In genomic region chr15:34430642-34431041, GRCh38 we compare ENCODE assay signal across 7 cellular contexts. TPM values are rescaled to one million over a fixed set of nuclear protein-coding genes. Genes with fewer than 3 reads are reported as not detected.
A peak's percentile ranks its signal among the peaks of the same experiment; 100 is the strongest.
DNase-seq lines count a peak whose midpoint lies in the region; ATAC-seq and TF ChIP-seq lines count a peak whose summit lies in the region.
"Not testable (repeated sequence)": the region's sequence is repeated elsewhere in the genome, so short reads cannot be mapped to it uniquely, and the experiment has no call there.

No MANE protein-coding gene starts in this region.

- not testable (repeated sequence) for H3K27me3 ChIP-seq in fibroblast of lung (ENCODE audit: control insufficient read depth, insufficient read depth, low read length); foreskin keratinocyte; psoas muscle (ENCODE audit: insufficient read depth in 3 of 3, low read length in 2 of 3)

- H3K79me2 ChIP-seq in fibroblast of lung (ENCODE audit: control insufficient read depth, insufficient read depth, low read length): not testable (repeated sequence)

- peak; percentile 61 for DNase-seq in AG10803 (ENCODE audit: low read depth)
- DNase-seq in EL: peak; percentile 6
- peak; percentile 38 for DNase-seq in HCEC 1CT
- DNase-seq in NCI-H1694 (lab: John Stamatoyannopoulos, UW): peak; percentile 3
- DNase-seq in fibroblast of lung (ENCODE audit: low read depth in 2 of 2): peak; percentile 4 to 31
- not testable (repeated sequence) for DNase-seq in foreskin keratinocyte, psoas muscle

- H3K4me1 ChIP-seq in fibroblast of lung (ENCODE audit: control insufficient read depth, extremely low read depth, insufficient read depth, low read length); foreskin keratinocyte; psoas muscle: not testable (repeated sequence)

- not testable (repeated sequence) for H3K36me3 ChIP-seq in fibroblast of lung (ENCODE audit: control insufficient read depth, insufficient read depth, low read length); psoas muscle (ENCODE audit: insufficient read depth in 1 of 2, low read depth in 1 of 2)

- H3K4me3 ChIP-seq in AG10803 (ENCODE audit: low read length); fibroblast of lung (replicated peaks in 1 of 4; ENCODE audit: control extremely low read depth in 1 of 4, insufficient read depth in 1 of 4, low read depth in 3 of 4, low read length in 4 of 4); psoas muscle: not testable (repeated sequence)

- H2AFZ ChIP-seq in fibroblast of lung (ENCODE audit: low read length): not testable (repeated sequence)

- H4K20me1 ChIP-seq in fibroblast of lung (ENCODE audit: control insufficient read depth, extremely low read depth, insufficient read depth, low read length): not testable (repeated sequence)

- TF ChIP-seq CTCF in AG10803 (conservative IDR thresholded peaks at IDR 0.05; ENCODE audit: low read length); fibroblast of lung (conservative IDR thresholded peaks at IDR 0.05 in 1 of 2, IDR thresholded peaks at IDR 0.05 in 1 of 2; ENCODE audit: low read depth in 1 of 2, low read length in 2 of 2); foreskin keratinocyte (conservative IDR thresholded peaks at IDR 0.05); psoas muscle (IDR thresholded peaks at IDR 0.05): not testable (repeated sequence)

- H3K4me2 ChIP-seq in fibroblast of lung (ENCODE audit: extremely low read depth, insufficient read depth, low read length): not testable (repeated sequence)

- H3K9ac ChIP-seq in fibroblast of lung (ENCODE audit: insufficient read depth, low read length): not testable (repeated sequence)

- H3K9me3 ChIP-seq in fibroblast of lung (ENCODE audit: control insufficient read depth, insufficient read depth, low read depth, low read length); psoas muscle: not testable (repeated sequence)

- WGBS in psoas muscle, 3 donors: 40 to 50% (median 49%) methylated on average over 7 to 8 of the region's 8 CpGs

- ATAC-seq in foreskin keratinocyte (peak; percentile 10), psoas muscle (peak in 3 of 4 donors; percentile 53 to 72 (median 63))

- not testable (repeated sequence) for H3K27ac ChIP-seq in fibroblast of lung (ENCODE audit: insufficient read depth, low read length); foreskin keratinocyte; psoas muscle

- intact Hi-C loops in psoas muscle (cut with DNase I): not testable (repeated sequence)

RNA-seq across cellular contexts. Expression of gene GOLGA8A, which starts 7.0 kb away (rescaled TPM):
- total RNA-seq in fibroblast of lung (3.3 and 9.0 TPM in 2 replicates), foreskin keratinocyte (13.3 and 16.9 TPM in 2 replicates), psoas muscle (10 to 100 TPM in 1 of 4 donors, 1 to 10 TPM in 3; 5.3 to 17.8 (median 7.0) TPM)
- polyA plus RNA-seq in fibroblast of lung (10.6 and 18.1 TPM in 2 replicates), foreskin keratinocyte (3.2 and 4.4 TPM in 2 replicates), psoas muscle (10 to 100 TPM in 1 of 3 donors, 1 to 10 TPM in 2; 3.5 to 12.2 (median 6.8) TPM)
- 4.8 and 9.3 TPM in 2 replicates for polyA plus RNA-seq in fibroblast of lung (2012)
- not detected in 2 replicates for polyA minus RNA-seq in fibroblast of lung (ENCODE audit: low replicate concordance)
